8 cellular contexts compared by ENCODE assay signal in the genomic region with DNA sequence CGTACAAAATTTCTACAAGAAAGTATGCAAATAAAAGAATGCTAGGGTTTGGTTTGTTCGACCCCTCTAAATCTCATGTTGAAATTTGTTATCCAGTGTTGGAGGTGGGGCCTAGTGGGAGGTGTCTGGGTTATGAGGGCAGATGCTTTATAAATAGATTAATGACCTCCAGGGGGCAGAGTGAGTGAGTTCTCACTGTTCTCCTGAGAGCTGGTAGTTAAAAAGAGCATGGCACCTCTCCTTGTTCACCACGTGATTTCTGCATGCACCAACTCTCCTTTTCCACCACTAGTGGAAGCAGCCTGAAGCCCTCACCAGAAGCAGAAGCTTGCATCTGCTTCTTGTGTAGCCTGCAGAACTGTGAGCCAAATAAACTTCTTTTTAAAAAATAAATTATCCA. TPM values are rescaled to one million over a fixed set of nuclear protein-coding genes. Genes with fewer than 3 reads are reported as not detected.
DNase-seq lines count a peak whose midpoint lies in the region; ATAC-seq lines count a peak whose summit lies in the region.

No MANE protein-coding gene starts in this region.

- H3K9me3 ChIP-seq in effector memory CD4-positive, alpha-beta T cell (ENCODE audit: control insufficient read depth, low read length) = no peaks in the 10 kb centered on the region
- no peaks in the 10 kb centered on the region for H3K9me3 ChIP-seq in aorta (ENCODE audit: control insufficient read depth, low read length)

- H3K27me3 ChIP-seq in effector memory CD4-positive, alpha-beta T cell (replicated peaks; ENCODE audit: control insufficient read depth, insufficient read depth, low read length, poor library complexity, severe bottlenecking) = no peaks in the 10 kb centered on the region
- peaks cover 0 to 2% of the 10 kb centered on the region in 2 donors for H3K27me3 ChIP-seq in aorta (ENCODE audit: control insufficient read depth in 1 of 2, insufficient read depth in 2 of 2, low read length in 1 of 2)

- no peaks in the 10 kb centered on the region for H3K4me1 ChIP-seq in effector memory CD4-positive, alpha-beta T cell (ENCODE audit: control insufficient read depth, insufficient read depth, low read length, poor library complexity, severe bottlenecking)
- no peaks in the 10 kb centered on the region for H3K4me1 ChIP-seq in aorta (ENCODE audit: control insufficient read depth in 1 of 2, insufficient read depth in 2 of 2, low read length in 2 of 2)

- H3K36me3 ChIP-seq in effector memory CD4-positive, alpha-beta T cell (ENCODE audit: control insufficient read depth, insufficient read depth, low read length) = no peaks in the 10 kb centered on the region
- H3K36me3 ChIP-seq in aorta (ENCODE audit: control insufficient read depth in 1 of 2, insufficient read depth in 2 of 2, low read length in 1 of 2) = no peaks in the 10 kb centered on the region

- DNase-seq in DMS 273 (lab: John Stamatoyannopoulos, UW; ENCODE audit: unreplicated experiment) (peak; percentile 89), NOMO-1 treated with dmso at 0.1 percent for 144 hours (lab: John Stamatoyannopoulos, UW; ENCODE audit: unreplicated experiment) (peak; percentile 26), posterior cingulate gyrus (no peak), aorta (no peak)
- DNase-seq in effector memory CD4-positive, alpha-beta T cell = no peak

- WGBS in aorta, 2 donors = 85 to 89% methylated on average over 3 of the region's 3 CpGs

- no peak overlapping the region for H3K4me3 ChIP-seq in effector memory CD4-positive, alpha-beta T cell (ENCODE audit: insufficient read depth, low read depth, low read length, poor library complexity, severe bottlenecking)
- H3K4me3 ChIP-seq in aorta (ENCODE audit: low read length in 2 of 2) = no peak overlapping the region

- no peak overlapping the region for H3K27ac ChIP-seq in effector memory CD4-positive, alpha-beta T cell (ENCODE audit: insufficient read depth, low read length, poor library complexity, severe bottlenecking)
- no peak overlapping the region for H3K27ac ChIP-seq in aorta (ENCODE audit: low read depth in 1 of 2, low read length in 2 of 2)

- intact Hi-C loops in posterior cingulate gyrus (cut with DNase I) = no loop called here
- intact Hi-C loops in aorta (cut with DNase I) = no loop called here

- ATAC-seq in GM19351 (IDR thresholded peaks at IDR 0.05; ENCODE audit: unreplicated experiment) (peak; percentile 84), HG03159 (IDR thresholded peaks at IDR 0.05; ENCODE audit: unreplicated experiment) (peak; percentile 71), esophagus mucosa (peak; percentile 53), aorta (ENCODE audit: low FRiP score) (no peak)

RNA-seq across cellular contexts. Expression of a gene that starts 50.4 kb away (rescaled TPM):
- total RNA-seq in esophagus mucosa (not detected), aorta (not detected)
- under 1 TPM in 1 of 2 donors, not detected in 1; 0.79 TPM for polyA plus RNA-seq in aorta

Comparison
In these comparisons a context has a peak if more than half of its experiments do, and no peak if none do; other contexts are left out.
1. DNase-seq: peak in DMS 273 (single experiment) and NOMO-1 treated with dmso at 0.1 percent for 144 hours (single experiment); none in posterior cingulate gyrus (0 of 10), effector memory CD4-positive, alpha-beta T cell (0 of 3) and aorta (0 of 2).